In genomic region chr6:16405349-16405865, GRCh38 we compare ENCODE assay signal across 23 cellular contexts.
DNase-seq lines count a peak whose midpoint lies in the region; ATAC-seq and TF ChIP-seq lines count a peak whose summit lies in the region.
"Had no signal": no experiment of that assay in that cellular context is flagged by ENCODE, and none has a peak within 500 bp of the region (broad histone marks: within the 10 kb centered on the region; RNA-seq: fewer than 3 reads in every experiment).

No MANE protein-coding gene starts in this region.

- peaks cover 36% of the 10 kb centered on the region for H3K4me1 Mint-ChIP-seq in T-helper 17 cell
- H3K4me1 Mint-ChIP-seq in T-cell = peaks cover 13 to 34% (median 30%) of the 10 kb centered on the region in 3 donors

- no peak for TF ChIP-seq EP300 in transverse colon (IDR thresholded peaks at IDR 0.05; ENCODE audit: low read depth)

- DNase-seq in T-helper 17 cell = no peak
- no peak for DNase-seq in esophagus squamous epithelium (lab: John Stamatoyannopoulos, UW)
- no peak for DNase-seq in transverse colon
- no peak for DNase-seq in Peyer's patch
- DNase-seq in T-cell = no peak
- no peak for DNase-seq in foreskin keratinocyte
- DNase-seq: Calu3; CD8-positive, alpha-beta T cell; DMS153; GOT3; NCI-H1092 treated with DMSO at 0.1 percent for 48 hours; NCI-H146; NCI-H2029; NCI-H226; NCI-H524 treated with DMSO at 0.1 percent for 48 hours; OCI-M1 had no signal

- no peaks in the 10 kb centered on the region for H3K9me3 ChIP-seq in T-helper 17 cell (ENCODE audit: control insufficient read depth, low read length, poor library complexity, severe bottlenecking)
- H3K9me3 ChIP-seq in esophagus squamous epithelium = no peaks in the 10 kb centered on the region
- H3K9me3 ChIP-seq in neutrophil = no peaks in the 10 kb centered on the region
- H3K9me3 ChIP-seq in transverse colon = no peaks in the 10 kb centered on the region
- H3K9me3 ChIP-seq in Peyer's patch = no peaks in the 10 kb centered on the region
- H3K9me3 ChIP-seq: SJSA1 had no signal

- ATAC-seq in T-helper 17 cell (no peak), T-cell (replicated peaks in 1 of 4) (no peak), foreskin keratinocyte (no peak), HG03280 (IDR thresholded peaks at IDR 0.05; ENCODE audit: unreplicated experiment) (no peak)
- ATAC-seq: CD8-positive, alpha-beta T cell; HCT116; Right ventricle myocardium inferior had no signal

- peak overlapping the region in 3 of 4 donors; percentile 7 to 79 (median 38) for H3K27ac ChIP-seq in esophagus squamous epithelium
- peak overlapping the region; percentile 84 for H3K27ac ChIP-seq in neutrophil
- H3K27ac ChIP-seq in transverse colon = peak overlapping the region in 3 of 4 donors; percentile 42 to 58 (median 55)
- no peak overlapping the region for H3K27ac ChIP-seq in Peyer's patch
- H3K27ac ChIP-seq in foreskin keratinocyte = no peak overlapping the region
- H3K27ac ChIP-seq: BLaER1, KMS-11, SJSA1 had no signal

- peaks cover 0 to 69% (median 15%) of the 10 kb centered on the region in 3 donors for H3K4me1 ChIP-seq in esophagus squamous epithelium
- H3K4me1 ChIP-seq in neutrophil (ENCODE audit: control insufficient read depth in 1 of 2, insufficient read depth in 1 of 2, low read depth in 1 of 2, low read length in 1 of 2) = peaks cover 34 to 45% of the 10 kb centered on the region in 2 experiments
- H3K4me1 ChIP-seq in transverse colon = peaks cover 16 to 64% (median 22%) of the 10 kb centered on the region in 4 donors
- H3K4me1 ChIP-seq in Peyer's patch = no peaks in the 10 kb centered on the region
- peaks cover 14% of the 10 kb centered on the region for H3K4me1 ChIP-seq in foreskin keratinocyte
- H3K4me1 ChIP-seq: SJSA1 had no signal

- TF ChIP-seq POLR2A in esophagus squamous epithelium (IDR thresholded peaks at IDR 0.05) = no peak
- TF ChIP-seq POLR2A in transverse colon (IDR thresholded peaks at IDR 0.05) = no peak
- TF ChIP-seq POLR2A in Peyer's patch (IDR thresholded peaks at IDR 0.05) = no peak

- in situ Hi-C loops in transverse colon (cut with MboI; ENCODE audit: low pct_ligation_motif_present in 1 of 4, low pct_unique_long_range_greater_than_20kb in 1 of 4, low sequenced_read_pairs in 3 of 4) = loop anchor here in 2 of 4 donors (10.0 kb wide), 1 partner anchor 71 kb away; no protein-coding TSS in a partner anchor

- H3K4me3 ChIP-seq in esophagus squamous epithelium = no peak overlapping the region
- H3K4me3 ChIP-seq in neutrophil (ENCODE audit: low read depth in 1 of 2, low read length in 1 of 2) = no peak overlapping the region
- H3K4me3 ChIP-seq in transverse colon = no peak overlapping the region
- H3K4me3 ChIP-seq in Peyer's patch = no peak overlapping the region
- H3K4me3 ChIP-seq: BLaER1, SJSA1 had no signal

- POLR2A ChIA-PET in T-cell (lab: Charles Lee) = no interaction called here

- H3K9me3 Mint-ChIP-seq in T-cell = no peaks in the 10 kb centered on the region
- H3K9me3 Mint-ChIP-seq: CD8-positive, alpha-beta T cell had no signal

- 90 to 99% methylated on average over 7 of the region's 7 CpGs for WGBS in esophagus squamous epithelium, 2 donors
- 63 to 81% methylated on average over 3 to 7 of the region's 7 CpGs for WGBS in transverse colon (ENCODE audit: low coverage in 1 of 2), 2 donors

- CTCF ChIA-PET in T-cell (lab: Charles Lee) = no interaction called here

- H3K27ac Mint-ChIP-seq in T-helper 17 cell (peak overlapping the region; percentile 69), T-cell (no peak overlapping the region)
- H3K27ac Mint-ChIP-seq: CD8-positive, alpha-beta T cell had no signal

- intact Hi-C loops in esophagus squamous epithelium (cut with DNase I) = loop anchor here (10.0 kb wide), 1 partner anchor 71 kb away; no protein-coding TSS in a partner anchor
- intact Hi-C loops in transverse colon (cut with DNase I; ENCODE audit: low total_unique reads) = loop anchor here (5.0 kb wide), 1 partner anchor 68 kb away; no protein-coding TSS in a partner anchor

- H3K4me3 Mint-ChIP-seq in T-helper 17 cell = no peak overlapping the region
- H3K4me3 Mint-ChIP-seq in T-cell = no peak overlapping the region
- H3K4me3 Mint-ChIP-seq: CD8-positive, alpha-beta T cell had no signal

- H3K36me3 Mint-ChIP-seq in T-helper 17 cell (ENCODE audit: low read depth) (peaks cover 8% of the 10 kb centered on the region), T-cell (peaks cover 24% of the 10 kb centered on the region)

- no peak for TF ChIP-seq CTCF in esophagus squamous epithelium (IDR thresholded peaks at IDR 0.05)
- no peak for TF ChIP-seq CTCF in neutrophil (IDR thresholded peaks at IDR 0.05)
- TF ChIP-seq CTCF in transverse colon (IDR thresholded peaks at IDR 0.05) = no peak
- TF ChIP-seq CTCF in Peyer's patch (IDR thresholded peaks at IDR 0.05) = no peak
- TF ChIP-seq CTCF in foreskin keratinocyte (conservative IDR thresholded peaks at IDR 0.05) = no peak

- H3K27me3 Mint-ChIP-seq in T-helper 17 cell (no peaks in the 10 kb centered on the region), T-cell (no peaks in the 10 kb centered on the region)

- H3K36me3 ChIP-seq in esophagus squamous epithelium (no peaks in the 10 kb centered on the region), neutrophil (no peaks in the 10 kb centered on the region), transverse colon (no peaks in the 10 kb centered on the region), Peyer's patch (no peaks in the 10 kb centered on the region)
- H3K36me3 ChIP-seq: BLaER1, SJSA1 had no signal

- H3K27me3 ChIP-seq in esophagus squamous epithelium = no peaks in the 10 kb centered on the region
- no peaks in the 10 kb centered on the region for H3K27me3 ChIP-seq in neutrophil
- H3K27me3 ChIP-seq in transverse colon = no peaks in the 10 kb centered on the region
- no peaks in the 10 kb centered on the region for H3K27me3 ChIP-seq in Peyer's patch
- H3K27me3 ChIP-seq in foreskin keratinocyte = no peaks in the 10 kb centered on the region
- H3K27me3 ChIP-seq: BLaER1, SJSA1 had no signal

Comparison
In these comparisons a context has a peak if more than half of its experiments do, and no peak if none do; other contexts are left out.
1. H3K27ac ChIP-seq: peak in esophagus squamous epithelium (3 of 4), neutrophil (single experiment) and transverse colon (3 of 4); none in Peyer's patch (0 of 4) and foreskin keratinocyte (single experiment).